In the genomic region with DNA sequence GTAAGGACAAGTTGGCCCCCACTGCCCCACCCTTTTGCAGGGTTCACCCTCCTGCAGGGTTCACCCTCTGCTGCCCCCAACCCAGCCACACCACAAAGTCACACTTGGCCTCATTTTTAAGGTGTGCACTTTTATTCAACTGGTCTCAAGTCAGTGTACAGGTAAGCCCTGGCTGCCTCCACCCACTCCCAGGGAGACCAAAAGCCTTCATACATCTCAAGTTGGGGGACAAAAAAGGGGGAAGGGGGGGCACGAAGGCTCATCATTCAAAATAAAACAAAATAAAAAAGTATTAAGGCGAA, we compare ENCODE assay signal across 8 cellular contexts. TPM values are rescaled to one million over a fixed set of nuclear protein-coding genes. Genes with fewer than 3 reads are reported as not detected.
DNase-seq lines count a peak whose midpoint lies in the region; ATAC-seq and TF ChIP-seq lines count a peak whose summit lies in the region.
"Not testable (repeated sequence)": the region's sequence is repeated elsewhere in the genome, so short reads cannot be mapped to it uniquely, and the experiment has no call there.

No MANE protein-coding gene starts in this region.

- not testable (repeated sequence) for H3K27me3 ChIP-seq in HCT116 (ENCODE audit: insufficient read depth, low read length); dorsolateral prefrontal cortex; hepatocyte; smooth muscle cell (ENCODE audit: low read depth)

- not testable (repeated sequence) for DNase-seq in AG04449 (ENCODE audit: low read depth, low spot score); HCT116 (ENCODE audit: low read depth, low spot score); activated naive CD4-positive, alpha-beta T cell treated with anti-CD3 and anti-CD28 coated beads, Interleukin-2, amount 50 U/mL, for 72 hours (ENCODE audit: low spot score in 2 of 2); dorsolateral prefrontal cortex; hepatocyte (ENCODE audit: low spot score); natural killer cell; smooth muscle cell (lab: John Stamatoyannopoulos, UW; ENCODE audit: unreplicated experiment)

- H3K9me3 ChIP-seq in HCT116 (ENCODE audit: control insufficient read depth in 1 of 2, insufficient read depth in 1 of 2, low read depth in 1 of 2, low read length in 2 of 2); hepatocyte (ENCODE audit: low read depth); smooth muscle cell (replicated peaks; ENCODE audit: low read depth): not testable (repeated sequence)

- H3K79me2 ChIP-seq in HCT116 (ENCODE audit: insufficient read depth, low read length) (peaks cover 47% of the 10 kb centered on the region), hepatocyte (peaks cover 50% of the 10 kb centered on the region), smooth muscle cell (ENCODE audit: low read depth) (peaks cover 49% of the 10 kb centered on the region)

- peaks cover 34 to 55% of the 10 kb centered on the region in 2 donors for H3K36me3 Mint-ChIP-seq in activated naive CD4-positive, alpha-beta T cell treated with anti-CD3 and anti-CD28 coated beads, Interleukin-2, amount 50 U/mL, for 72 hours
- H3K36me3 Mint-ChIP-seq in natural killer cell = peaks cover 15% of the 10 kb centered on the region

- peaks cover 48 to 57% of the 10 kb centered on the region in 2 donors for H3K4me1 Mint-ChIP-seq in natural killer cell

- H2AFZ ChIP-seq in HCT116 (ENCODE audit: low read depth, low read length, poor library complexity, severe bottlenecking); hepatocyte; smooth muscle cell (ENCODE audit: low read depth): not testable (repeated sequence)

- not testable (repeated sequence) for TF ChIP-seq CTCF in AG04449 (IDR thresholded peaks at IDR 0.05; ENCODE audit: insufficient read depth, low read length, missing control alignments); HCT116 (IDR thresholded peaks at IDR 0.05 in 2 of 3, conservative IDR thresholded peaks at IDR 0.05 in 1 of 3; ENCODE audit: borderline replicate concordance in 1 of 3, insufficient read depth in 1 of 3, low read depth in 2 of 3, low read length in 2 of 3); dorsolateral prefrontal cortex (IDR thresholded peaks at IDR 0.05 in 54 of 56, conservative IDR thresholded peaks at IDR 0.05 in 2 of 56; ENCODE audit: low read depth in 1 of 56, partially characterized antibody in 56 of 56); hepatocyte (IDR thresholded peaks at IDR 0.05; ENCODE audit: poor library complexity); natural killer cell (IDR thresholded peaks at IDR 0.05); smooth muscle cell (IDR thresholded peaks at IDR 0.05; ENCODE audit: borderline replicate concordance, insufficient read depth, poor library complexity, severe bottlenecking)

- H3K27ac ChIP-seq in HCT116 (ENCODE audit: low read depth, low read length) (peak overlapping the region; percentile 75), dorsolateral prefrontal cortex (peak overlapping the region in 33 of 59 donors; percentile 0 to 100 (median 100)), hepatocyte (peak overlapping the region; percentile 100), smooth muscle cell (ENCODE audit: low read depth) (peak overlapping the region; percentile 77)

- H4K20me1 ChIP-seq in HCT116 (ENCODE audit: insufficient read depth) = peaks cover 18% of the 10 kb centered on the region; the same call in 1 of the 2 replicates
- peaks cover 45% of the 10 kb centered on the region for H4K20me1 ChIP-seq in hepatocyte (ENCODE audit: insufficient read depth, poor library complexity, severe bottlenecking)
- peaks cover 70% of the 10 kb centered on the region for H4K20me1 ChIP-seq in smooth muscle cell (ENCODE audit: low read depth)

- intact Hi-C loops in HCT116 (cut with micrococcal nuclease) = loop anchor here (2.0 kb wide), 1 partner anchor 32 kb away; no protein-coding TSS in a partner anchor
- intact Hi-C loops in dorsolateral prefrontal cortex (cut with DNase I); natural killer cell (cut with micrococcal nuclease): not testable (repeated sequence)

- not testable (repeated sequence) for H3K9me2 ChIP-seq in HCT116 (ENCODE audit: insufficient read depth); hepatocyte (replicated peaks; ENCODE audit: insufficient read depth)

- H3K4me1 ChIP-seq in HCT116 (ENCODE audit: control insufficient read depth in 1 of 2, insufficient read depth in 2 of 2, low read length in 2 of 2) = peaks cover 10 to 41% of the 10 kb centered on the region in 2 experiments
- peaks cover 18% of the 10 kb centered on the region for H3K4me1 ChIP-seq in hepatocyte (ENCODE audit: insufficient read depth)
- H3K4me1 ChIP-seq in smooth muscle cell (ENCODE audit: low read depth) = peaks cover 16% of the 10 kb centered on the region

- H3K4me3 ChIP-seq in AG04449 (ENCODE audit: low read depth, low read length) (peak overlapping the region; percentile 94), dorsolateral prefrontal cortex (peak overlapping the region in 44 of 59 donors; percentile 4 to 99 (median 92)), hepatocyte (peak overlapping the region; percentile 97), smooth muscle cell (peak overlapping the region; percentile 99)
- H3K4me3 ChIP-seq in HCT116 (replicated peaks in 1 of 2; ENCODE audit: low read depth in 1 of 2, low read length in 2 of 2) = not testable (repeated sequence)

- peak overlapping the region; percentile 94 to 99 for H3K27ac Mint-ChIP-seq in activated naive CD4-positive, alpha-beta T cell treated with anti-CD3 and anti-CD28 coated beads, Interleukin-2, amount 50 U/mL, for 72 hours
- peak overlapping the region; percentile 95 for H3K27ac Mint-ChIP-seq in natural killer cell

- BruUV-seq in HCT116 (replicated peaks; lab: Mats Ljungman, UMichigan) = not testable (repeated sequence)

- H3K4me3 Mint-ChIP-seq in natural killer cell = peak overlapping the region; percentile 92

- 100% methylated on average over 2 of the region's 2 CpGs for WGBS in hepatocyte (ENCODE audit: low lambda C conversion rate, missing lambda C conversion rate)
- WGBS in smooth muscle cell (ENCODE audit: low lambda C conversion rate) = 87% methylated on average over 2 of the region's 2 CpGs

- not testable (repeated sequence) for ATAC-seq in HCT116; SK-N-SH treated with all-trans-retinoic acid at 6 μM for 48 hours; activated naive CD4-positive, alpha-beta T cell treated with anti-CD3 and anti-CD28 coated beads, Interleukin-2, amount 50 U/mL, for 72 hours; natural killer cell

- not testable (repeated sequence) for H3K4me2 ChIP-seq in HCT116 (ENCODE audit: low read length)
- H3K4me2 ChIP-seq in hepatocyte = peak overlapping the region; percentile 87
- H3K4me2 ChIP-seq in smooth muscle cell = peak overlapping the region; percentile 91

- RAD21 ChIA-PET in HCT116 (lab: Charles Lee; ENCODE audit: low non-redundant PET in 1 of 2, low total read pairs in 2 of 2, uncharacterized antibody in 2 of 2, unreplicated experiment in 2 of 2) = not testable (repeated sequence)

- peaks cover 52% of the 10 kb centered on the region for H3F3A ChIP-seq in smooth muscle cell (ENCODE audit: low read depth)

- POLR2A ChIA-PET in AG04449 (lab: Yijun Ruan, JAX) (interaction anchor here (0.8 kb wide), 1 partner anchor 24 kb away, joined by 3 read pairs; no protein-coding TSS in a partner anchor), HCT116 (lab: Charles Lee) (interaction anchor here (1.8 kb wide), 1 partner anchor 31 kb away, joined by 7 read pairs; no protein-coding TSS in a partner anchor)

- H3K9me3 Mint-ChIP-seq in activated naive CD4-positive, alpha-beta T cell treated with anti-CD3 and anti-CD28 coated beads, Interleukin-2, amount 50 U/mL, for 72 hours; natural killer cell: not testable (repeated sequence)

- not testable (repeated sequence) for TF ChIP-seq POLR2A in HCT116 (IDR thresholded peaks at IDR 0.05; ENCODE audit: borderline replicate concordance, extremely low read depth, insufficient read depth, insufficient read length)

- CTCF ChIA-PET in AG04449 (lab: Yijun Ruan, JAX) = not testable (repeated sequence)
- CTCF ChIA-PET in HCT116 (lab: Charles Lee) = interaction anchor here (1.9 kb wide), 1 partner anchor 32 kb away, joined by 4 read pairs; no protein-coding TSS in a partner anchor

- not testable (repeated sequence) for TF ChIP-seq RAD21 in HCT116 (IDR thresholded peaks at IDR 0.05; ENCODE audit: low read depth)

- H3K36me3 ChIP-seq in HCT116 (ENCODE audit: control insufficient read depth in 1 of 2, insufficient read depth in 2 of 2, low read length in 2 of 2) = peaks cover 21 to 46% of the 10 kb centered on the region in 2 experiments
- not testable (repeated sequence) for H3K36me3 ChIP-seq in hepatocyte (replicated peaks; ENCODE audit: insufficient read depth, low read depth)
- peaks cover 11% of the 10 kb centered on the region for H3K36me3 ChIP-seq in smooth muscle cell (ENCODE audit: low read depth)

- not testable (repeated sequence) for H3K27me3 Mint-ChIP-seq in natural killer cell (ENCODE audit: low read depth in 2 of 2)

- H3K9ac ChIP-seq in HCT116 (ENCODE audit: low read length) = not testable (repeated sequence)
- H3K9ac ChIP-seq in smooth muscle cell (ENCODE audit: low read depth) = peak overlapping the region; percentile 90

RNA-seq across cellular contexts. Expression of a gene that starts 3.4 kb away (rescaled TPM):
- total RNA-seq in HCT116 (2021; ENCODE audit: unreplicated experiment) = 2,545 TPM
- 2,142 and 3,054 TPM in 2 replicates for polyA plus RNA-seq in HCT116 (2012)
- total RNA-seq in activated naive CD4-positive, alpha-beta T cell treated with anti-CD3 and anti-CD28 coated beads, Interleukin-2, amount 50 U/mL, for 72 hours = over 10,000 TPM in 1 of 2 donors, 1,000 to 10,000 TPM in 1; 9,203 to 11,527 TPM
- total RNA-seq in dorsolateral prefrontal cortex = 1,000 to 10,000 TPM; 1,366 to 3,291 (median 2,449) TPM
- 1,721 and 2,048 TPM in 2 replicates for total RNA-seq in hepatocyte
- 6,911 and 7,012 TPM in 2 replicates for polyA plus RNA-seq in hepatocyte
- 1,000 to 10,000 TPM; 4,992 to 6,299 (median 6,160) TPM for total RNA-seq in natural killer cell
- total RNA-seq in smooth muscle cell = 4,583 and 5,789 TPM in 2 replicates
- polyA plus RNA-seq in smooth muscle cell = 15,841 and 17,804 TPM in 2 replicates

RNA-seq across cellular contexts. Expression of a gene that starts 13.4 kb away (rescaled TPM):
- 16.5 TPM for total RNA-seq in HCT116 (2021; ENCODE audit: unreplicated experiment)
- 6.1 and 6.6 TPM in 2 replicates for polyA plus RNA-seq in HCT116 (2012)
- total RNA-seq in activated naive CD4-positive, alpha-beta T cell treated with anti-CD3 and anti-CD28 coated beads, Interleukin-2, amount 50 U/mL, for 72 hours = 10 to 100 TPM in 1 of 2 donors, 1 to 10 TPM in 1; 9.4 to 11.6 TPM
- total RNA-seq in dorsolateral prefrontal cortex = 10 to 100 TPM; 18.6 to 56.8 (median 38.8) TPM
- 3.1 and 4.2 TPM in 2 replicates for total RNA-seq in hepatocyte
- polyA plus RNA-seq in hepatocyte = 3.2 and 4.0 TPM in 2 replicates
- total RNA-seq in natural killer cell = 10 to 100 TPM; 12.5 to 15.8 (median 12.8) TPM
- 4.2 and 11.0 TPM in 2 replicates for total RNA-seq in smooth muscle cell
- 3.6 and 8.5 TPM in 2 replicates for polyA plus RNA-seq in smooth muscle cell
